20 cellular contexts compared by ENCODE assay signal in the genomic region with DNA sequence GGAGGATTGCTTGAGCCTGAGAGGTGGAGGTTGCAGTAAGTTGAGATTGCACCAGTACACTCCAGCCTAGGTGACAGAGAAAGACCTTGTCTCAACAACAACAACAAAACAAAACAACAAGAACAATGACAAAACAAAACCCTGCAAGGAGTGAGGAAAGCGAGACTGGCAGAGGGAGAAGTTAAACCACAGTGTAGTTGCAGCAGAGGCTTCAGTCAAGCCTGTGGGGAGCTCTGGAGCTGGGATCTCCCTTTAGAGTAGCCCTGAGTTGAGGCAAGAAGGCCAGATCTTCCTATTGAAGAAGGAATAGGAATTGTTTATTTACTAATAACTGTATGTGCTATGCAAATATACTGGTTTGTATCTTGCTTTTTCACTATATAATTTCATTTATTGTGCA. TPM values are rescaled to one million over a fixed set of nuclear protein-coding genes. Genes with fewer than 3 reads are reported as not detected.
"Had no signal": no experiment of that assay in that cellular context is flagged by ENCODE, and none has a peak within 500 bp of the region (broad histone marks: within the 10 kb centered on the region; RNA-seq: fewer than 3 reads in every experiment).

No MANE protein-coding gene starts in this region.

- DNase-seq: effector memory CD8-positive, alpha-beta T cell; gastrocnemius medialis; islet precursor cell; mucosa of descending colon; naive thymus-derived CD8-positive, alpha-beta T cell; ovary; sigmoid colon; stimulated activated CD4-positive, alpha-beta T cell treated with anti-CD3 and anti-CD28 coated beads, Interleukin-2, amount 100 ng/mL, for 24 hours; stimulated activated CD4-positive, alpha-beta T cell treated with anti-CD3 and anti-CD28 coated beads, Interleukin-4, amount 100 ng/mL, for 4 hours; stimulated activated naive B cell treated with anti-CD40 and anti-IgM and Interleukin-4, amounts not matched to agents 10 μg/mL and 1 μg/mL and 100 μg/mL, for 72 hours; stimulated activated naive CD8-positive, alpha-beta T cell treated with anti-CD3 and anti-CD28 coated beads, Interleukin-15, amount 100 ng/mL, for 72 hours; testis had no signal

- H3K27ac ChIP-seq: epithelial cell of prostate, esophagus muscularis mucosa, gastrocnemius medialis, ovary, right atrium auricular region, sigmoid colon, skin epidermis, testis, tibial nerve had no signal

- H3K36me3 ChIP-seq: esophagus muscularis mucosa, gastrocnemius medialis, ovary, right atrium auricular region, sigmoid colon, tibial nerve had no signal

- H3K4me3 ChIP-seq: esophagus muscularis mucosa, gastrocnemius medialis, mucosa of descending colon, ovary, right atrium auricular region, sigmoid colon, skin epidermis, testis, tibial nerve had no signal

- H3K9me3 ChIP-seq: esophagus muscularis mucosa, gastrocnemius medialis, mucosa of descending colon, ovary, right atrium auricular region, sigmoid colon, testis had no signal

- ATAC-seq: effector memory CD8-positive, alpha-beta T cell; gastrocnemius medialis; left lobe of liver; mucosa of descending colon; naive thymus-derived CD8-positive, alpha-beta T cell; stimulated activated naive B cell treated with anti-CD40 and anti-IgM and Interleukin-4, amounts not matched to agents 10 μg/mL and 1 μg/mL and 100 μg/mL, for 72 hours; stimulated activated naive CD8-positive, alpha-beta T cell treated with anti-CD3 and anti-CD28 coated beads, Interleukin-15, amount 100 ng/mL, for 72 hours had no signal

- H3K27me3 ChIP-seq: esophagus muscularis mucosa, gastrocnemius medialis, ovary, right atrium auricular region, sigmoid colon, testis, tibial nerve had no signal

- H3K4me1 ChIP-seq: esophagus muscularis mucosa, gastrocnemius medialis, right atrium auricular region, sigmoid colon, testis, tibial nerve had no signal

RNA-seq across cellular contexts. Expression of a gene that starts 40.8 kb away (rescaled TPM):
- total RNA-seq: fibroblast of villous mesenchyme; naive thymus-derived CD8-positive, alpha-beta T cell; ureter had no signal
- polyA plus RNA-seq: naive thymus-derived CD8-positive, alpha-beta T cell had no signal
